ENCODE assay signal across 16 cellular contexts in genomic region chr7:142359694-142360279, GRCh38.
A peak's percentile ranks its signal among the peaks of the same experiment; 100 is the strongest.
DNase-seq lines count a peak whose midpoint lies in the region; ATAC-seq and TF ChIP-seq lines count a peak whose summit lies in the region.
"Had no signal": no experiment of that assay in that cellular context is flagged by ENCODE, and none has a peak within 500 bp of the region (broad histone marks: within the 10 kb centered on the region; RNA-seq: fewer than 3 reads in every experiment).

No MANE protein-coding gene starts in this region.

- no peak overlapping the region for H2BK20ac ChIP-seq in IMR-90 (ENCODE audit: low read depth, low read length)

- no peak overlapping the region for H3K27ac ChIP-seq in IMR-90 (ENCODE audit: insufficient read depth, low read length)
- H3K27ac ChIP-seq: RWPE1 had no signal

- TF ChIP-seq CTCF in IMR-90 (conservative IDR thresholded peaks at IDR 0.05; ENCODE audit: low read depth, low read length), result no peak
- no peak for TF ChIP-seq CTCF in fibroblast of the aortic adventitia (IDR thresholded peaks at IDR 0.05; ENCODE audit: insufficient read depth, low read length)
- TF ChIP-seq CTCF in nephron progenitor cell (IDR thresholded peaks at IDR 0.05), result no peak

- H3K9ac ChIP-seq in IMR-90 (ENCODE audit: low read depth, low read length), result no peak overlapping the region

- no peak overlapping the region for H2AK5ac ChIP-seq in IMR-90 (ENCODE audit: low read depth, low read length)

- H3K27me3 ChIP-seq in IMR-90 (ENCODE audit: control insufficient read depth, insufficient read depth, low read length), result peaks cover 1% of the 10 kb centered on the region; the same call in 1 of the 2 replicates

- TF ChIP-seq POLR2A in IMR-90 (IDR thresholded peaks at IDR 0.05; ENCODE audit: low read depth, low read length), result no peak

- no peak overlapping the region for H2AFZ ChIP-seq in IMR-90 (replicated peaks; ENCODE audit: low read length, poor library complexity)

- no peaks in the 10 kb centered on the region for H3K9me3 Mint-ChIP-seq in activated naive CD8-positive, alpha-beta T cell treated with anti-CD3 and anti-CD28 coated beads, Interleukin-2, amount 50 U/mL, for 24 hours
- peaks cover 20% of the 10 kb centered on the region for H3K9me3 Mint-ChIP-seq in nephron progenitor cell
- H3K9me3 Mint-ChIP-seq: CD8-positive, alpha-beta T cell had no signal

- H3K36me3 Mint-ChIP-seq in activated naive CD8-positive, alpha-beta T cell treated with anti-CD3 and anti-CD28 coated beads, Interleukin-2, amount 50 U/mL, for 24 hours (ENCODE audit: low read depth), result no peaks in the 10 kb centered on the region
- H3K36me3 Mint-ChIP-seq in nephron progenitor cell (ENCODE audit: low read depth), result no peaks in the 10 kb centered on the region
- H3K36me3 Mint-ChIP-seq: CD8-positive, alpha-beta T cell had no signal

- TF ChIP-seq RAD21 in IMR-90 (IDR thresholded peaks at IDR 0.05; ENCODE audit: low read length), result no peak

- no peak overlapping the region for H3K4me2 ChIP-seq in IMR-90 (ENCODE audit: low read depth, low read length)

- no peak overlapping the region for H3K18ac ChIP-seq in IMR-90 (ENCODE audit: low read depth, low read length)

- no peak overlapping the region for H2BK120ac ChIP-seq in IMR-90 (ENCODE audit: low read depth, low read length)

- ATAC-seq in IMR-90 (ENCODE audit: low read depth), result 0 out of 2 replicates have a peak, but pooled peaks have one; percentile 19
- ATAC-seq in sciatic nerve, result peak; percentile 81
- no peak for ATAC-seq in activated naive CD8-positive, alpha-beta T cell treated with anti-CD3 and anti-CD28 coated beads, Interleukin-2, amount 50 U/mL, for 24 hours
- no peak for ATAC-seq in HG03135 (IDR thresholded peaks at IDR 0.05; ENCODE audit: unreplicated experiment)
- ATAC-seq: CD8-positive, alpha-beta T cell had no signal

- BruUV-seq in IMR-90 (replicated peaks; lab: Mats Ljungman, UMichigan), result no TSS peak

- dilution Hi-C loops in IMR-90 (cut with HindIII; ENCODE audit: low sequenced_read_pairs, unreplicated experiment), result no loop called here

- H3K23ac ChIP-seq in IMR-90 (ENCODE audit: low read depth, low read length), result no peak overlapping the region

- POLR2A ChIA-PET in IMR-90 (lab: Charles Lee; ENCODE audit: unreplicated experiment), result no interaction called here

- no peak overlapping the region for H3K14ac ChIP-seq in IMR-90 (replicated peaks; ENCODE audit: low read depth, low read length)

- peaks cover 2% of the 10 kb centered on the region; the same call in 1 of the 2 replicates for H3K4me1 ChIP-seq in IMR-90 (ENCODE audit: control insufficient read depth, insufficient read depth, low read length)

- no peak overlapping the region for H2AK9ac ChIP-seq in IMR-90 (replicated peaks; ENCODE audit: low read depth, low read length, poor library complexity)

- H4K8ac ChIP-seq in IMR-90 (ENCODE audit: low read depth in 2 of 2, low read length in 2 of 2), result no peak overlapping the region

- CTCF ChIA-PET in IMR-90 (lab: Yijun Ruan, JAX), result interaction anchor here (0.6 to 1.1 kb wide), 4 partner anchors 12 to 454 kb away, joined by 3 to 4 read pairs (median 3); no protein-coding TSS in a partner anchor

- in situ Hi-C loops in IMR-90 (cut with MboI; ENCODE audit: low sequenced_read_pairs), result no loop called here

- H4K91ac ChIP-seq in IMR-90 (ENCODE audit: insufficient read depth, low read depth, low read length), result no peak overlapping the region

- no peaks in the 10 kb centered on the region for H3K36me3 ChIP-seq in IMR-90 (ENCODE audit: control insufficient read depth, insufficient read depth, low read length)

- no peaks in the 10 kb centered on the region for H3K9me3 ChIP-seq in IMR-90 (ENCODE audit: control insufficient read depth, insufficient read depth, low read length)

- DNase-seq in EH (ENCODE audit: low read depth) (peak; percentile 6), IMR-90 (no peak), fibroblast of the aortic adventitia (ENCODE audit: low read depth) (peak; percentile 20), sciatic nerve (ENCODE audit: low spot score) (no peak), nephron progenitor cell (no peak)
- no peak for DNase-seq in activated naive CD8-positive, alpha-beta T cell treated with anti-CD3 and anti-CD28 coated beads, Interleukin-2, amount 50 U/mL, for 24 hours
- DNase-seq: CD8-positive, alpha-beta T cell; HCEC 1CT; Kasumi-1; NCI-H146; NCI-H2227 treated with DMSO at 0.1 percent for 48 hours; NCI-H526; NK-92 treated with Interleukin-12 subunit alpha and Interleukin-12 subunit beta, amount 100 ng/mL, for 24 hours; OCI-M1 had no signal

- H2BK5ac ChIP-seq in IMR-90 (ENCODE audit: low read depth, low read length, poor library complexity, severe bottlenecking), result no peak overlapping the region

- H3K9me1 ChIP-seq in IMR-90 (ENCODE audit: insufficient read depth, low read length), result no peaks in the 10 kb centered on the region

- no peak overlapping the region for H3K56ac ChIP-seq in IMR-90 (ENCODE audit: extremely low read depth, insufficient read depth, low read length)

- no peaks in the 10 kb centered on the region for H3K79me1 ChIP-seq in IMR-90 (ENCODE audit: low read depth in 1 of 2, low read length in 2 of 2)

- H3K4me3 Mint-ChIP-seq in activated naive CD8-positive, alpha-beta T cell treated with anti-CD3 and anti-CD28 coated beads, Interleukin-2, amount 50 U/mL, for 24 hours, result no peak overlapping the region
- H3K4me3 Mint-ChIP-seq in nephron progenitor cell, result no peak overlapping the region
- H3K4me3 Mint-ChIP-seq: CD8-positive, alpha-beta T cell had no signal

- H3K4me3 ChIP-seq in IMR-90 (ENCODE audit: insufficient read depth, low read depth, low read length), result no peak overlapping the region
- no peak overlapping the region for H3K4me3 ChIP-seq in fibroblast of the aortic adventitia (ENCODE audit: low read depth, low read length)

- no peak overlapping the region for H2BK15ac ChIP-seq in IMR-90 (ENCODE audit: low read depth, low read length)

- H3K4me1 Mint-ChIP-seq in activated naive CD8-positive, alpha-beta T cell treated with anti-CD3 and anti-CD28 coated beads, Interleukin-2, amount 50 U/mL, for 24 hours, result peaks cover 21% of the 10 kb centered on the region
- H3K4me1 Mint-ChIP-seq in nephron progenitor cell, result peaks cover 10% of the 10 kb centered on the region

- H4K20me1 ChIP-seq in IMR-90 (ENCODE audit: insufficient read depth, low read length), result no peaks in the 10 kb centered on the region

- H4K5ac ChIP-seq in IMR-90 (ENCODE audit: low read depth, low read length), result no peak overlapping the region

- intact Hi-C loops in IMR-90 (cut with micrococcal nuclease) (loop anchor here (2.0 to 5.0 kb wide), 2 partner anchors 53 to 423 kb away; no protein-coding TSS in a partner anchor), sciatic nerve (cut with DNase I) (no loop called here)

- H3K27me3 Mint-ChIP-seq in activated naive CD8-positive, alpha-beta T cell treated with anti-CD3 and anti-CD28 coated beads, Interleukin-2, amount 50 U/mL, for 24 hours, result peaks cover 6% of the 10 kb centered on the region
- peaks cover 8% of the 10 kb centered on the region for H3K27me3 Mint-ChIP-seq in nephron progenitor cell (ENCODE audit: low read depth, poor library complexity)

- no CpG with 5 or more reads among the region's 8 CpGs for WGBS in IMR-90 (ENCODE audit: extremely low coverage in 2 of 2, insufficient read length in 1 of 2), 2 experiments

- no peak overlapping the region for H3K4ac ChIP-seq in IMR-90 (ENCODE audit: low read depth, low read length)

- no peak overlapping the region for H3K27ac Mint-ChIP-seq in activated naive CD8-positive, alpha-beta T cell treated with anti-CD3 and anti-CD28 coated beads, Interleukin-2, amount 50 U/mL, for 24 hours
- no peak overlapping the region for H3K27ac Mint-ChIP-seq in nephron progenitor cell
- H3K27ac Mint-ChIP-seq: CD8-positive, alpha-beta T cell had no signal

TF ChIP-seq in IMR-90, 13 proteins besides CTCF, POLR2A, EP300 and RAD21:
- no peak for TF ChIP-seq RFX5 (IDR thresholded peaks at IDR 0.05; ENCODE audit: low read depth, low read length)

Comparison
In these comparisons a context has a peak if more than half of its experiments do, and no peak if none do; other contexts are left out.
1. DNase-seq: peak in EH (single experiment) and fibroblast of the aortic adventitia (single experiment); none in IMR-90 (single experiment), sciatic nerve (single experiment), activated naive CD8-positive, alpha-beta T cell treated with anti-CD3 and anti-CD28 coated beads, Interleukin-2, amount 50 U/mL, for 24 hours (single experiment) and nephron progenitor cell (single experiment).
2. ATAC-seq: peak in IMR-90 (single experiment) and sciatic nerve (single experiment); none in activated naive CD8-positive, alpha-beta T cell treated with anti-CD3 and anti-CD28 coated beads, Interleukin-2, amount 50 U/mL, for 24 hours (single experiment) and HG03135 (single experiment).